Comparison of ENCODE assay signal across 8 cellular contexts in genomic region chr13:20772401-20773131, GRCh38. TPM values are rescaled to one million over a fixed set of nuclear protein-coding genes. Genes with fewer than 3 reads are reported as not detected.
DNase-seq lines count a peak whose midpoint lies in the region; ATAC-seq, FAIRE-seq and TF ChIP-seq lines count a peak whose summit lies in the region.

No MANE protein-coding gene starts in this region.

- H3K4me3 ChIP-seq in keratinocyte (ENCODE audit: control insufficient read depth in 2 of 3, extremely low read depth in 1 of 3, insufficient read depth in 2 of 3, low read depth in 1 of 3, low read length in 3 of 3) (peak overlapping the region; percentile 52 to 87 (median 82)), tibial artery (peak overlapping the region; percentile 61 to 70)

- H3K4me1 ChIP-seq in keratinocyte (ENCODE audit: control insufficient read depth, extremely low read depth, insufficient read depth, low read length) (peaks cover 9% of the 10 kb centered on the region), tibial artery (peaks cover 0 to 11% (median 9%) of the 10 kb centered on the region in 4 donors)

- H3K4me1 Mint-ChIP-seq in activated naive CD4-positive, alpha-beta T cell treated with anti-CD3 and anti-CD28 coated beads for 36 hours (ENCODE audit: low read depth) = peaks cover 40% of the 10 kb centered on the region
- peaks cover 26% of the 10 kb centered on the region for H3K4me1 Mint-ChIP-seq in activated T-cell treated with anti-CD3 and anti-CD28 coated beads, Interleukin-2, amount 50 U/mL, for 4 hours (ENCODE audit: low read depth)

- H2AFZ ChIP-seq in keratinocyte (ENCODE audit: control insufficient read depth, low read length) = peak overlapping the region; percentile 96

- CTCF ChIA-PET in activated naive CD4-positive, alpha-beta T cell treated with anti-CD3 and anti-CD28 coated beads for 36 hours (lab: Charles Lee) = interaction anchor here (1.0 to 1.4 kb wide), 3 partner anchors 23 to 63 kb away, joined by 3 to 4 read pairs (median 4); no protein-coding TSS in a partner anchor

- peaks cover 57% of the 10 kb centered on the region for H3K36me3 Mint-ChIP-seq in activated naive CD4-positive, alpha-beta T cell treated with anti-CD3 and anti-CD28 coated beads for 36 hours (ENCODE audit: low read depth)
- peaks cover 38% of the 10 kb centered on the region for H3K36me3 Mint-ChIP-seq in activated T-cell treated with anti-CD3 and anti-CD28 coated beads, Interleukin-2, amount 50 U/mL, for 4 hours (ENCODE audit: insufficient read depth)

- H3K9me3 ChIP-seq in keratinocyte (ENCODE audit: control insufficient read depth, low read depth, low read length) (no peaks in the 10 kb centered on the region), tibial artery (peaks cover 0 to 15% (median under 1%) of the 10 kb centered on the region in 3 donors)

- no peak for TF ChIP-seq POLR2A in GM12892 (IDR thresholded peaks at IDR 0.05; ENCODE audit: low read depth, low read length)

- TF ChIP-seq CTCF in keratinocyte (optimal IDR thresholded peaks at IDR 0.05 in 1 of 3, IDR thresholded peaks at IDR 0.05 in 1 of 3, conservative IDR thresholded peaks at IDR 0.05 in 1 of 3; ENCODE audit: extremely low read depth in 1 of 3, insufficient read depth in 2 of 3, low read length in 3 of 3) (no peak), tibial artery (IDR thresholded peaks at IDR 0.05) (no peak)

- H3K27me3 ChIP-seq in keratinocyte (ENCODE audit: control insufficient read depth, extremely low read depth, insufficient read depth, low read length) = no peaks in the 10 kb centered on the region
- no peaks in the 10 kb centered on the region for H3K27me3 ChIP-seq in tibial artery

- H3K79me2 ChIP-seq in keratinocyte (ENCODE audit: control insufficient read depth, insufficient read depth, low read length) = peaks cover 12% of the 10 kb centered on the region

- no peaks in the 10 kb centered on the region for H3K36me3 ChIP-seq in keratinocyte (ENCODE audit: control insufficient read depth in 2 of 2, extremely low read depth in 1 of 2, insufficient read depth in 2 of 2, low read length in 2 of 2)
- peaks cover 4 to 8% (median 6%) of the 10 kb centered on the region in 3 donors for H3K36me3 ChIP-seq in tibial artery

- no peaks in the 10 kb centered on the region for H3K9me1 ChIP-seq in keratinocyte (ENCODE audit: control insufficient read depth, extremely low read depth, insufficient read depth, low read length)

- DNase-seq in activated naive CD4-positive, alpha-beta T cell treated with anti-CD3 and anti-CD28 coated beads for 36 hours = no peak
- no peak for DNase-seq in activated naive CD4-positive, alpha-beta T cell treated with Interleukin-2 at 50 U/mL for 16 hours
- DNase-seq in activated T-cell treated with anti-CD3 and anti-CD28 coated beads, Interleukin-2, amount 50 U/mL, for 4 hours = no peak
- DNase-seq in keratinocyte (ENCODE audit: low read depth, low spot score) = no peak
- no peak for DNase-seq in tibial artery
- no peak for DNase-seq in GM12892 (ENCODE audit: insufficient read length)
- DNase-seq in activated CD4-positive, CD25-positive, alpha-beta regulatory T cell (lab: John Stamatoyannopoulos, UW) = no peak

- H3K4me3 Mint-ChIP-seq in activated naive CD4-positive, alpha-beta T cell treated with anti-CD3 and anti-CD28 coated beads for 36 hours = peak overlapping the region; percentile 88
- peak overlapping the region; percentile 97 for H3K4me3 Mint-ChIP-seq in activated T-cell treated with anti-CD3 and anti-CD28 coated beads, Interleukin-2, amount 50 U/mL, for 4 hours

- dilution Hi-C loops in keratinocyte (cut with MboI; ENCODE audit: extremely low pct_ligation_motif_present, low sequenced_read_pairs) = no loop called here

- intact Hi-C loops in activated naive CD4-positive, alpha-beta T cell treated with anti-CD3 and anti-CD28 coated beads for 36 hours (cut with micrococcal nuclease) = loop anchor here (1.0 to 10.0 kb wide), 12 partner anchors 56 to 832 kb away; partner anchors contain the start of genes IFT88, MICU2, MRPL57 and SKA3
- intact Hi-C loops in tibial artery (cut with DNase I; ENCODE audit: low total_unique reads) = loop anchor here (5.0 kb wide), 1 partner anchor 65 kb away; no protein-coding TSS in a partner anchor

- peaks cover 12% of the 10 kb centered on the region for H3K9me3 Mint-ChIP-seq in activated naive CD4-positive, alpha-beta T cell treated with anti-CD3 and anti-CD28 coated beads for 36 hours
- H3K9me3 Mint-ChIP-seq in activated T-cell treated with anti-CD3 and anti-CD28 coated beads, Interleukin-2, amount 50 U/mL, for 4 hours = peaks cover 11% of the 10 kb centered on the region

- peak overlapping the region; percentile 99 for H3K4me2 ChIP-seq in keratinocyte (ENCODE audit: control insufficient read depth, extremely low read depth, insufficient read depth, low read depth, low read length)

- no peak for ATAC-seq in activated T-cell treated with anti-CD3 and anti-CD28 coated beads, Interleukin-2, amount 50 U/mL, for 4 hours
- ATAC-seq in HG03135 (IDR thresholded peaks at IDR 0.05; ENCODE audit: unreplicated experiment) = no peak

- FAIRE-seq in keratinocyte (lab: Jason Lieb, UNC) (no peak), GM12892 (lab: Jason Lieb, UNC) (no peak)

- H3K9ac ChIP-seq in keratinocyte (ENCODE audit: control insufficient read depth, extremely low read depth, insufficient read depth, low read length) = peak overlapping the region; percentile 94

- no peaks in the 10 kb centered on the region for H3K27me3 Mint-ChIP-seq in activated naive CD4-positive, alpha-beta T cell treated with anti-CD3 and anti-CD28 coated beads for 36 hours (ENCODE audit: low read depth)
- H3K27me3 Mint-ChIP-seq in activated T-cell treated with anti-CD3 and anti-CD28 coated beads, Interleukin-2, amount 50 U/mL, for 4 hours (ENCODE audit: low read depth) = no peaks in the 10 kb centered on the region

- no peaks in the 10 kb centered on the region for H4K20me1 ChIP-seq in keratinocyte (ENCODE audit: control insufficient read depth, extremely low read depth, insufficient read depth, low read length)

- peak overlapping the region; percentile 98 for H3K27ac Mint-ChIP-seq in activated naive CD4-positive, alpha-beta T cell treated with anti-CD3 and anti-CD28 coated beads for 36 hours

- H3K27ac ChIP-seq in keratinocyte (ENCODE audit: control insufficient read depth, insufficient read depth, low read length) = peak overlapping the region; percentile 91
- H3K27ac ChIP-seq in tibial artery = peak overlapping the region; percentile 86 to 92

RNA-seq across cellular contexts. Expression of gene EEF1AKMT1, which starts 1.2 kb away (rescaled TPM):
- 10 to 100 TPM; 15.1 to 16.5 TPM for total RNA-seq in activated naive CD4-positive, alpha-beta T cell treated with anti-CD3 and anti-CD28 coated beads for 36 hours
- 10 to 100 TPM; 10.2 to 10.9 (median 10.5) TPM for total RNA-seq in activated T-cell treated with anti-CD3 and anti-CD28 coated beads, Interleukin-2, amount 50 U/mL, for 4 hours
- 9.2 to 11.5 TPM (median 10.1 TPM) in 3 replicates for polyA plus RNA-seq in keratinocyte
- polyA plus RNA-seq in keratinocyte (2011; ENCODE audit: low read depth) = 8.0 TPM
- 11.2 and 14.8 TPM in 2 replicates for polyA plus RNA-seq in keratinocyte (2011; cell fraction: cytosol; rRNA removed)
- 5.6 and 7.9 TPM in 2 replicates for polyA plus RNA-seq in keratinocyte (2011; cell fraction: nucleus; rRNA removed)
- polyA plus RNA-seq in keratinocyte (2012; ENCODE audit: low replicate concordance) = 9.4 and 11.4 TPM in 2 replicates
- 3.8 to 5.5 TPM in 2 of 3 replicates, not detected in the other for polyA minus RNA-seq in keratinocyte
- 11.5 TPM for polyA minus RNA-seq in keratinocyte (2011; cell fraction: cytosol; rRNA and poly(A)+ RNA removed)
- polyA minus RNA-seq in keratinocyte (2011; cell fraction: nucleus; rRNA and poly(A)+ RNA removed) = 0.74 and 7.4 TPM in 2 replicates
- polyA plus RNA-seq in GM12892 (2012; ENCODE audit: missing spikeins) = 11.2 TPM
